In genomic region chr12:51922762-51923505, GRCh38 we compare ENCODE assay signal across 9 cellular contexts. TPM values are rescaled to one million over a fixed set of nuclear protein-coding genes. Genes with fewer than 3 reads are reported as not detected.
A peak's percentile ranks its signal among the peaks of the same experiment; 100 is the strongest.
DNase-seq lines count a peak whose midpoint lies in the region; ATAC-seq and TF ChIP-seq lines count a peak whose summit lies in the region.
"Had no signal": no experiment of that assay in that cellular context is flagged by ENCODE, and none has a peak within 500 bp of the region (broad histone marks: within the 10 kb centered on the region; RNA-seq: fewer than 3 reads in every experiment).

No MANE protein-coding gene starts in this region.

- TF ChIP-seq EP300 in transverse colon (IDR thresholded peaks at IDR 0.05; ENCODE audit: low read depth): no peak

- no peak overlapping the region for H3K4me3 ChIP-seq in choroid plexus epithelial cell (ENCODE audit: low read depth, low read length)
- H3K4me3 ChIP-seq in lung: no peak overlapping the region
- no peak overlapping the region for H3K4me3 ChIP-seq in transverse colon

- H3K9me3 Mint-ChIP-seq in activated CD8-positive, alpha-beta memory T cell treated with anti-CD3 and anti-CD28 coated beads, Interleukin-2, amount 10 ng/mL, durations not matched to agents 7 days and 5 days (ENCODE audit: low read depth): no peaks in the 10 kb centered on the region

- H3K27ac ChIP-seq in lung (ENCODE audit: low read depth in 1 of 2, low read length in 1 of 2) (peak overlapping the region; percentile 42 to 58), transverse colon (peak overlapping the region; percentile 73 to 80 (median 74))

- 43 to 51% methylated on average over 16 of the region's 16 CpGs for WGBS in lung, 2 donors
- WGBS in transverse colon (ENCODE audit: low coverage in 1 of 2), 2 donors: 29 to 60% methylated on average over 3 to 16 of the region's 16 CpGs

- peaks cover 4% of the 10 kb centered on the region for H3K4me1 Mint-ChIP-seq in activated CD8-positive, alpha-beta memory T cell treated with anti-CD3 and anti-CD28 coated beads, Interleukin-2, amount 10 ng/mL, durations not matched to agents 7 days and 5 days

- H3K27me3 Mint-ChIP-seq in activated CD8-positive, alpha-beta memory T cell treated with anti-CD3 and anti-CD28 coated beads, Interleukin-2, amount 10 ng/mL, durations not matched to agents 7 days and 5 days: peaks cover 7% of the 10 kb centered on the region

- TF ChIP-seq CTCF in choroid plexus epithelial cell (conservative IDR thresholded peaks at IDR 0.05; ENCODE audit: low read depth, low read length): no peak
- no peak for TF ChIP-seq CTCF in lung (IDR thresholded peaks at IDR 0.05; ENCODE audit: control extremely low read depth, extremely low read depth)
- TF ChIP-seq CTCF in transverse colon (IDR thresholded peaks at IDR 0.05): no peak

- peak; percentile 45 for DNase-seq in M059J (ENCODE audit: low read depth)
- peak; percentile 50 for DNase-seq in choroid plexus epithelial cell (ENCODE audit: low read depth)
- DNase-seq in lung (ENCODE audit: low spot score): peak; percentile 52
- DNase-seq in transverse colon: peak; percentile 58
- no peak for DNase-seq in activated CD8-positive, alpha-beta memory T cell treated with anti-CD3 and anti-CD28 coated beads, Interleukin-2, amount 10 ng/mL, durations not matched to agents 7 days and 5 days
- DNase-seq in activated CD4-positive, alpha-beta T cell treated with anti-CD3 and anti-CD28 coated beads, Interleukin-2, amount 50 U/mL, for 1 hour: no peak
- no peak for DNase-seq in middle frontal gyrus (ENCODE audit: extremely low spot score, low spot score)

- H3K9me3 ChIP-seq in lung (ENCODE audit: control insufficient read depth in 2 of 2, insufficient read depth in 1 of 2, low read length in 1 of 2): no peaks in the 10 kb centered on the region
- H3K9me3 ChIP-seq in transverse colon: no peaks in the 10 kb centered on the region

- H3K4me3 Mint-ChIP-seq in activated CD8-positive, alpha-beta memory T cell treated with anti-CD3 and anti-CD28 coated beads, Interleukin-2, amount 10 ng/mL, durations not matched to agents 7 days and 5 days: no peak overlapping the region

- no peaks in the 10 kb centered on the region for H3K36me3 Mint-ChIP-seq in activated CD8-positive, alpha-beta memory T cell treated with anti-CD3 and anti-CD28 coated beads, Interleukin-2, amount 10 ng/mL, durations not matched to agents 7 days and 5 days

- CTCF ChIA-PET in activated CD8-positive, alpha-beta memory T cell treated with anti-CD3 and anti-CD28 coated beads, Interleukin-2, amount 10 ng/mL, durations not matched to agents 7 days and 5 days (lab: Charles Lee): interaction anchor here (0.7 to 7.1 kb wide), 18 partner anchors 11 to 315 kb away, joined by 3 to 43 read pairs (median 4); partner anchors contain the start of gene ACVRL1

- ATAC-seq in lung (ENCODE audit: insufficient read depth, low FRiP score) (peak; percentile 35), GM19455 (IDR thresholded peaks at IDR 0.05; ENCODE audit: unreplicated experiment) (no peak)
- no peak for ATAC-seq in activated CD8-positive, alpha-beta memory T cell treated with anti-CD3 and anti-CD28 coated beads, Interleukin-2, amount 10 ng/mL, durations not matched to agents 7 days and 5 days

- H3K27me3 ChIP-seq in lung (ENCODE audit: control insufficient read depth, insufficient read depth): no peaks in the 10 kb centered on the region
- no peaks in the 10 kb centered on the region for H3K27me3 ChIP-seq in transverse colon

- TF ChIP-seq POLR2A in transverse colon (IDR thresholded peaks at IDR 0.05): no peak

- intact Hi-C loops in transverse colon (cut with DNase I; ENCODE audit: low total_unique reads): loop anchor here (2.0 kb wide), 1 partner anchor 58 kb away; no protein-coding TSS in a partner anchor

- H3K4me1 ChIP-seq in lung (ENCODE audit: control insufficient read depth in 2 of 2, insufficient read depth in 2 of 2, low read length in 2 of 2) (peaks cover 0 to 17% of the 10 kb centered on the region in 2 donors), transverse colon (peaks cover 4 to 22% (median 14%) of the 10 kb centered on the region in 4 donors)

- no peak overlapping the region for H3K27ac Mint-ChIP-seq in activated CD8-positive, alpha-beta memory T cell treated with anti-CD3 and anti-CD28 coated beads, Interleukin-2, amount 10 ng/mL, durations not matched to agents 7 days and 5 days

- in situ Hi-C loops in transverse colon (cut with MboI; ENCODE audit: low pct_ligation_motif_present in 1 of 4, low pct_unique_long_range_greater_than_20kb in 1 of 4, low sequenced_read_pairs in 3 of 4): loop anchor here in 2 of 4 donors (10.0 kb wide), 2 partner anchors 52 to 62 kb away; no protein-coding TSS in a partner anchor

- H3K36me3 ChIP-seq in lung (ENCODE audit: control insufficient read depth in 2 of 2, insufficient read depth in 2 of 2, low read length in 2 of 2): peaks cover 0 to 5% of the 10 kb centered on the region in 2 donors
- no peaks in the 10 kb centered on the region for H3K36me3 ChIP-seq in transverse colon

RNA-seq across cellular contexts. Expression of gene ACVRL1, which starts 15.6 kb away (rescaled TPM):
- 0.10 and 1.2 TPM in 2 replicates for total RNA-seq in M059J (2014; rRNA removed; shearing (Covaris generic))
- 100 to 1,000 TPM; 101 to 186 TPM for total RNA-seq in lung
- 100 to 1,000 TPM in 1 of 2 donors, 10 to 100 TPM in 1; 76.1 to 130 TPM for polyA plus RNA-seq in lung
- 100 to 1,000 TPM; 115 to 440 (median 137) TPM for total RNA-seq in transverse colon
- total RNA-seq in activated CD8-positive, alpha-beta memory T cell treated with anti-CD3 and anti-CD28 coated beads, Interleukin-2, amount 10 ng/mL, durations not matched to agents 7 days and 5 days: not detected
- total RNA-seq: T-helper 2 cell treated with Interferon-gamma antibody and Interleukin-4, amounts not matched to agents 100 ng/mL and 5 ng/mL, for 36 hours had no signal

RNA-seq across cellular contexts. Expression of gene ACVR1B, which starts 28.6 kb away (rescaled TPM):
- total RNA-seq in M059J (2014; rRNA removed; shearing (Covaris generic)): 2.7 and 3.1 TPM in 2 replicates
- total RNA-seq in lung (10 to 100 TPM; 14.0 to 41.7 TPM), transverse colon (10 to 100 TPM; 22.5 to 96.9 (median 68.7) TPM)
- polyA plus RNA-seq in lung: 10 to 100 TPM; 14.3 to 27.7 TPM
- total RNA-seq in activated CD8-positive, alpha-beta memory T cell treated with anti-CD3 and anti-CD28 coated beads, Interleukin-2, amount 10 ng/mL, durations not matched to agents 7 days and 5 days: 1 to 10 TPM; 3.5 to 4.3 TPM

RNA-seq across cellular contexts. Expression of gene ANKRD33, which starts 35.0 kb away (rescaled TPM):
- not detected in 2 replicates for total RNA-seq in M059J (2014; rRNA removed; shearing (Covaris generic))
- total RNA-seq in lung: under 1 TPM; 0.14 to 0.21 TPM
- under 1 TPM; 0.24 to 0.50 TPM for polyA plus RNA-seq in lung
- total RNA-seq in transverse colon: not detected
- not detected for total RNA-seq in activated CD8-positive, alpha-beta memory T cell treated with anti-CD3 and anti-CD28 coated beads, Interleukin-2, amount 10 ng/mL, durations not matched to agents 7 days and 5 days
- total RNA-seq: T-helper 2 cell treated with Interferon-gamma antibody and Interleukin-4, amounts not matched to agents 100 ng/mL and 5 ng/mL, for 36 hours had no signal

Comparison
In these comparisons a context has a peak if more than half of its experiments do, and no peak if none do; other contexts are left out.
1. DNase-seq: peak in M059J (single experiment), choroid plexus epithelial cell (single experiment), lung (single experiment) and transverse colon (single experiment); none in activated CD8-positive, alpha-beta memory T cell treated with anti-CD3 and anti-CD28 coated beads, Interleukin-2, amount 10 ng/mL, durations not matched to agents 7 days and 5 days (single experiment), activated CD4-positive, alpha-beta T cell treated with anti-CD3 and anti-CD28 coated beads, Interleukin-2, amount 50 U/mL, for 1 hour (single experiment) and middle frontal gyrus (single experiment).
2. RNA of gene ACVRL1, which starts 15.6 kb away (total RNA-seq): 101 to 186 TPM in lung and 115 to 440 TPM in transverse colon; 0.10 to 1.2 TPM in M059J and not detected in activated CD8-positive, alpha-beta memory T cell treated with anti-CD3 and anti-CD28 coated beads, Interleukin-2, amount 10 ng/mL, durations not matched to agents 7 days and 5 days; every median in the first group is over 10 times any median in the second.